Comparison of ENCODE assay signal across 19 cellular contexts in the genomic region with DNA sequence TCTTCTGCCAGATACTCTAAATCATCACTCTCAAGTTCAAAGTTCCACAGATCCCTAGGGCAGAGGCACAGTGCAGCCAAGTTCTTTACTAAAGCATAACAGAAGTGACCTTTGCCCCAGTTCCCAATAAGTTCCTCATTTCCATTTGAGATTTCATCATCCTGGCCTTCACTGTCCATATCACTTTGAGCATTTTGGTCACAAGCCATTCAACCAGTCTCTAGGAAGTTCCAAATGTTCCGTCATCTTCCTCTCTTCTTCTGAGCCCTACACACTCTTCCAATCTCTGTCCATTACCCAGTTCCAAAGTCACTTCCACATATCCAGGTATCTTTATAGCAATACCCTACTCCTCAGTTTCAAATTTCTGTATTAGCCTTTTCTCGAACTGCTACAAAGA.
DNase-seq lines count a peak whose midpoint lies in the region; ATAC-seq and TF ChIP-seq lines count a peak whose summit lies in the region.
"Had no signal": no experiment of that assay in that cellular context is flagged by ENCODE, and none has a peak within 500 bp of the region (broad histone marks: within the 10 kb centered on the region; RNA-seq: fewer than 3 reads in every experiment).

No MANE protein-coding gene starts in this region.

- H3K36me3 ChIP-seq in left ventricle myocardium inferior (no peaks in the 10 kb centered on the region), liver (ENCODE audit: control insufficient read depth in 4 of 4, insufficient read depth in 3 of 4, low read depth in 1 of 4, low read length in 3 of 4) (no peaks in the 10 kb centered on the region)
- H3K36me3 ChIP-seq: esophagus muscularis mucosa, uterus had no signal

- 81% methylated on average over 2 of the region's 2 CpGs for WGBS in right cardiac atrium
- 62% methylated on average over 2 of the region's 2 CpGs for WGBS in liver

- peak; percentile 35 to 54 for TF ChIP-seq RAD21 in liver (IDR thresholded peaks at IDR 0.05)

- DNase-seq in left ventricle myocardium inferior: no peak
- DNase-seq in right cardiac atrium: no peak
- no peak for DNase-seq in WTC11 (ENCODE audit: low spot score)
- no peak for DNase-seq in stimulated activated naive B cell treated with anti-CD40 and anti-IgM and Interleukin-4, amounts not matched to agents 10 μg/mL and 1 μg/mL and 100 μg/mL, for 72 hours
- no peak for DNase-seq in MCF 10A (ENCODE audit: unreplicated experiment)
- no peak for DNase-seq in GDM1 (lab: John Stamatoyannopoulos, UW)
- DNase-seq in NCI-H446 (lab: John Stamatoyannopoulos, UW): no peak
- DNase-seq: activated CD8-positive, alpha-beta T cell treated with anti-CD3 and anti-CD28 coated beads for 36 hours; activated naive CD8-positive, alpha-beta T cell treated with anti-CD3 and anti-CD28 coated beads, Interleukin-2, amount 10 ng/mL, durations not matched to agents 7 days and 5 days; activated T-cell treated with anti-CD3 and anti-CD28 coated beads, Interleukin-2, amount 50 U/mL, for 48 hours; dorsolateral prefrontal cortex; H7; NCI-H1930; NCI-H510A; uterus had no signal

- no peak overlapping the region for H3K9ac ChIP-seq in liver (ENCODE audit: low read depth in 1 of 2, low read length in 2 of 2)

- no peak for TF ChIP-seq CTCF in left ventricle myocardium inferior (IDR thresholded peaks at IDR 0.05; ENCODE audit: borderline replicate concordance)
- TF ChIP-seq CTCF in WTC11 (IDR thresholded peaks at IDR 0.05): no peak
- no peak for TF ChIP-seq CTCF in liver (IDR thresholded peaks at IDR 0.05; ENCODE audit: low read depth, low read length, missing input control)
- no peak for TF ChIP-seq CTCF in MCF 10A (IDR thresholded peaks at IDR 0.05; ENCODE audit: unreplicated experiment)

- no peak overlapping the region for H3K4me3 Mint-ChIP-seq in WTC11
- peak overlapping the region; percentile 1 to 3 for H3K4me3 Mint-ChIP-seq in stimulated activated naive B cell treated with anti-CD40 and anti-IgM and Interleukin-4, amounts not matched to agents 10 μg/mL and 1 μg/mL and 100 μg/mL, for 72 hours
- no peak overlapping the region for H3K4me3 Mint-ChIP-seq in MCF 10A (ENCODE audit: unreplicated experiment)
- H3K4me3 Mint-ChIP-seq: activated CD8-positive, alpha-beta T cell treated with anti-CD3 and anti-CD28 coated beads for 36 hours; activated naive CD8-positive, alpha-beta T cell treated with anti-CD3 and anti-CD28 coated beads, Interleukin-2, amount 10 ng/mL, durations not matched to agents 7 days and 5 days had no signal

- peaks cover 16% of the 10 kb centered on the region for H3K9me3 ChIP-seq in left ventricle myocardium inferior (replicated peaks)
- H3K9me3 ChIP-seq in right cardiac atrium (ENCODE audit: control insufficient read depth, low read length): no peaks in the 10 kb centered on the region
- peaks cover 0 to 21% (median 5%) of the 10 kb centered on the region in 4 donors for H3K9me3 ChIP-seq in liver (ENCODE audit: control insufficient read depth in 4 of 4, low read length in 3 of 4)
- H3K9me3 ChIP-seq: uterus had no signal

- intact Hi-C loops in left ventricle myocardium inferior (cut with micrococcal nuclease): no loop called here
- intact Hi-C loops in right cardiac atrium (cut with DNase I): no loop called here
- intact Hi-C loops in MCF 10A (cut with micrococcal nuclease): no loop called here

- peaks cover 32% of the 10 kb centered on the region for H3K9me3 Mint-ChIP-seq in WTC11
- H3K9me3 Mint-ChIP-seq in stimulated activated naive B cell treated with anti-CD40 and anti-IgM and Interleukin-4, amounts not matched to agents 10 μg/mL and 1 μg/mL and 100 μg/mL, for 72 hours: peaks cover 16 to 18% of the 10 kb centered on the region in 2 donors
- H3K9me3 Mint-ChIP-seq in MCF 10A (ENCODE audit: unreplicated experiment): peaks cover 6% of the 10 kb centered on the region

- H3K4me1 Mint-ChIP-seq in WTC11 (peaks cover 6% of the 10 kb centered on the region), MCF 10A (ENCODE audit: insufficient read depth, unreplicated experiment) (no peaks in the 10 kb centered on the region)
- H3K4me1 Mint-ChIP-seq in stimulated activated naive B cell treated with anti-CD40 and anti-IgM and Interleukin-4, amounts not matched to agents 10 μg/mL and 1 μg/mL and 100 μg/mL, for 72 hours: peaks cover 57 to 83% of the 10 kb centered on the region in 2 donors

- no peaks in the 10 kb centered on the region for H3K27me3 Mint-ChIP-seq in WTC11 (ENCODE audit: low read depth)
- no peaks in the 10 kb centered on the region for H3K27me3 Mint-ChIP-seq in stimulated activated naive B cell treated with anti-CD40 and anti-IgM and Interleukin-4, amounts not matched to agents 10 μg/mL and 1 μg/mL and 100 μg/mL, for 72 hours
- H3K27me3 Mint-ChIP-seq in MCF 10A (ENCODE audit: insufficient read depth, unreplicated experiment): peaks cover 6% of the 10 kb centered on the region
- H3K27me3 Mint-ChIP-seq: activated CD8-positive, alpha-beta T cell treated with anti-CD3 and anti-CD28 coated beads for 36 hours; activated naive CD8-positive, alpha-beta T cell treated with anti-CD3 and anti-CD28 coated beads, Interleukin-2, amount 10 ng/mL, durations not matched to agents 7 days and 5 days had no signal

- CTCF ChIA-PET in WTC11 (lab: Charles Lee): no interaction called here
- CTCF ChIA-PET in MCF 10A (lab: Yijun Ruan, JAX): no interaction called here

- H3K27me3 ChIP-seq in left ventricle myocardium inferior (ENCODE audit: low read depth) (no peaks in the 10 kb centered on the region), right cardiac atrium (ENCODE audit: control insufficient read depth, insufficient read depth) (no peaks in the 10 kb centered on the region), liver (ENCODE audit: control insufficient read depth in 4 of 4, insufficient read depth in 4 of 4, low read length in 3 of 4) (no peaks in the 10 kb centered on the region)
- H3K27me3 ChIP-seq: dorsolateral prefrontal cortex, esophagus muscularis mucosa, uterus had no signal

- ATAC-seq in right cardiac atrium (no peak), WTC11 (no peak)
- ATAC-seq in stimulated activated naive B cell treated with anti-CD40 and anti-IgM and Interleukin-4, amounts not matched to agents 10 μg/mL and 1 μg/mL and 100 μg/mL, for 72 hours (replicated peaks): no peak
- ATAC-seq: activated CD8-positive, alpha-beta T cell treated with anti-CD3 and anti-CD28 coated beads for 36 hours; GM12878; SK-N-SH treated with all-trans-retinoic acid at 6 μM for 48 hours had no signal

- POLR2A ChIA-PET in WTC11 (lab: Charles Lee) (no interaction called here), MCF 10A (lab: Yijun Ruan, JAX) (interaction anchor here (0.9 kb wide), 1 partner anchor 8 kb away, joined by 3 read pairs; no protein-coding TSS in a partner anchor)

- H3K27ac Mint-ChIP-seq in WTC11 (no peak overlapping the region), MCF 10A (ENCODE audit: low read depth, unreplicated experiment) (no peak overlapping the region)
- peak overlapping the region; percentile 70 for H3K27ac Mint-ChIP-seq in stimulated activated naive B cell treated with anti-CD40 and anti-IgM and Interleukin-4, amounts not matched to agents 10 μg/mL and 1 μg/mL and 100 μg/mL, for 72 hours
- H3K27ac Mint-ChIP-seq: activated CD8-positive, alpha-beta T cell treated with anti-CD3 and anti-CD28 coated beads for 36 hours; activated naive CD8-positive, alpha-beta T cell treated with anti-CD3 and anti-CD28 coated beads, Interleukin-2, amount 10 ng/mL, durations not matched to agents 7 days and 5 days had no signal

- no TSS peak for BruUV-seq in MCF 10A (replicated peaks; lab: Mats Ljungman, UMichigan)

- H3K27ac ChIP-seq in left ventricle myocardium inferior (replicated peaks) (peak overlapping the region; percentile 24), right cardiac atrium (ENCODE audit: low read length) (no peak overlapping the region), liver (ENCODE audit: low read depth in 1 of 2, low read length in 2 of 2) (peak overlapping the region in 1 of 2 donors; percentile 38)
- H3K27ac ChIP-seq: esophagus muscularis mucosa, uterus had no signal

- peaks cover 35% of the 10 kb centered on the region for H3K36me3 Mint-ChIP-seq in WTC11
- H3K36me3 Mint-ChIP-seq in stimulated activated naive B cell treated with anti-CD40 and anti-IgM and Interleukin-4, amounts not matched to agents 10 μg/mL and 1 μg/mL and 100 μg/mL, for 72 hours: peaks cover 24 to 30% of the 10 kb centered on the region in 2 donors
- no peaks in the 10 kb centered on the region for H3K36me3 Mint-ChIP-seq in MCF 10A (ENCODE audit: insufficient read depth, unreplicated experiment)

- peaks cover 31% of the 10 kb centered on the region for H3K4me1 ChIP-seq in left ventricle myocardium inferior
- no peaks in the 10 kb centered on the region for H3K4me1 ChIP-seq in right cardiac atrium (ENCODE audit: control insufficient read depth, insufficient read depth, low read length)
- H3K4me1 ChIP-seq in liver (ENCODE audit: control insufficient read depth in 4 of 4, insufficient read depth in 4 of 4, low read length in 3 of 4): peaks cover 0 to 7% (median 2%) of the 10 kb centered on the region in 4 donors
- H3K4me1 ChIP-seq: esophagus muscularis mucosa, uterus had no signal

- H3K4me3 ChIP-seq in left ventricle myocardium inferior (no peak overlapping the region), right cardiac atrium (ENCODE audit: low read length) (no peak overlapping the region), liver (ENCODE audit: low read depth in 1 of 3, low read length in 3 of 3) (no peak overlapping the region)
- H3K4me3 ChIP-seq: dorsolateral prefrontal cortex, esophagus muscularis mucosa, GM12878, uterus had no signal

TF ChIP-seq in WTC11, 78 proteins besides CTCF, POLR2A, EP300 and RAD21 (continues in another document):
- peak; percentile 65 for TF ChIP-seq GABPB1 (CRISPR knock-in tag; IDR thresholded peaks at IDR 0.05)

TF ChIP-seq in liver, 16 proteins besides CTCF, POLR2A, EP300 and RAD21 (continues in another document):
- TF ChIP-seq, protein P1, sequence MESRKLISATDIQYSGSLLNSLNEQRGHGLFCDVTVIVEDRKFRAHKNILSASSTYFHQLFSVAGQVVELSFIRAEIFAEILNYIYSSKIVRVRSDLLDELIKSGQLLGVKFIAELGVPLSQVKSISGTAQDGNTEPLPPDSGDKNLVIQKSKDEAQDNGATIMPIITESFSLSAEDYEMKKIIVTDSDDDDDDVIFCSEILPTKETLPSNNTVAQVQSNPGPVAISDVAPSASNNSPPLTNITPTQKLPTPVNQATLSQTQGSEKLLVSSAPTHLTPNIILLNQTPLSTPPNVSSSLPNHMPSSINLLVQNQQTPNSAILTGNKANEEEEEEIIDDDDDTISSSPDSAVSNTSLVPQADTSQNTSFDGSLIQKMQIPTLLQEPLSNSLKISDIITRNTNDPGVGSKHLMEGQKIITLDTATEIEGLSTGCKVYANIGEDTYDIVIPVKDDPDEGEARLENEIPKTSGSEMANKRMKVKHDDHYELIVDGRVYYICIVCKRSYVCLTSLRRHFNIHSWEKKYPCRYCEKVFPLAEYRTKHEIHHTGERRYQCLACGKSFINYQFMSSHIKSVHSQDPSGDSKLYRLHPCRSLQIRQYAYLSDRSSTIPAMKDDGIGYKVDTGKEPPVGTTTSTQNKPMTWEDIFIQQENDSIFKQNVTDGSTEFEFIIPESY (IDR thresholded peaks at IDR 0.05): peak; percentile 63
- TF ChIP-seq TAF1 (conservative IDR thresholded peaks at IDR 0.05): no peak
- peak; percentile 25 for TF ChIP-seq FOXA2 (IDR thresholded peaks at IDR 0.05)
- TF ChIP-seq GABPA (IDR thresholded peaks at IDR 0.05 in 1 of 2, conservative IDR thresholded peaks at IDR 0.05 in 1 of 2): peak in 1 of 2 donors; percentile 13
- peak; percentile 93 to 96 for TF ChIP-seq HNF4A (conservative IDR thresholded peaks at IDR 0.05)

Comparison
In these comparisons a context has a peak if more than half of its experiments do, and no peak if none do; other contexts are left out.
1. H3K4me3 Mint-ChIP-seq: peak in stimulated activated naive B cell treated with anti-CD40 and anti-IgM and Interleukin-4, amounts not matched to agents 10 μg/mL and 1 μg/mL and 100 μg/mL, for 72 hours (2 of 2); none in WTC11 (single experiment) and MCF 10A (single experiment).